Comparison of ENCODE assay signal across 9 cellular contexts in genomic region chr10:125057158-125058001, GRCh38.
DNase-seq lines count a peak whose midpoint lies in the region; ATAC-seq and TF ChIP-seq lines count a peak whose summit lies in the region.
"Had no signal": no experiment of that assay in that cellular context is flagged by ENCODE, and none has a peak within 500 bp of the region (broad histone marks: within the 10 kb centered on the region; RNA-seq: fewer than 3 reads in every experiment).

No MANE protein-coding gene starts in this region.

- H3K4me1 ChIP-seq in ectodermal cell (ENCODE audit: control insufficient read depth, insufficient read depth, low read length) (peaks cover 51% of the 10 kb centered on the region), upper lobe of left lung (peaks cover 78 to 86% (median 81%) of the 10 kb centered on the region in 4 donors)

- ATAC-seq in upper lobe of left lung (ENCODE audit: low FRiP score in 2 of 2): peak; percentile 70 to 84
- no peak for ATAC-seq in HG03280 (IDR thresholded peaks at IDR 0.05; ENCODE audit: unreplicated experiment)
- no peak for ATAC-seq in HG02884 (IDR thresholded peaks at IDR 0.05; ENCODE audit: unreplicated experiment)

- H3K27ac ChIP-seq in ectodermal cell (ENCODE audit: insufficient read depth, low read depth, low read length, poor library complexity, severe bottlenecking) (peak overlapping the region; percentile 92), upper lobe of left lung (peak overlapping the region; percentile 80 to 94 (median 88))

- 34 to 36% methylated on average over 20 of the region's 20 CpGs for WGBS in ectodermal cell, 2 experiments
- 15 to 18% methylated on average over 19 to 20 of the region's 20 CpGs for WGBS in upper lobe of left lung, 2 donors

- no peaks in the 10 kb centered on the region for H3K9me3 ChIP-seq in ectodermal cell (ENCODE audit: control insufficient read depth, low read length)
- no peaks in the 10 kb centered on the region for H3K9me3 ChIP-seq in upper lobe of left lung

- TF ChIP-seq EP300 in upper lobe of left lung (IDR thresholded peaks at IDR 0.05): peak in 2 of 4 donors; percentile 38 to 47

- peaks cover 72% of the 10 kb centered on the region for H3K4me1 Mint-ChIP-seq in mesothelial cell of epicardium

- TF ChIP-seq POLR2A in upper lobe of left lung (IDR thresholded peaks at IDR 0.05): no peak

- H3K27me3 Mint-ChIP-seq in mesothelial cell of epicardium (ENCODE audit: low read depth): no peaks in the 10 kb centered on the region

- DNase-seq in GM04503 (ENCODE audit: low read depth): peak; percentile 81
- peak; percentile 28 for DNase-seq in NCI-H82 treated with DMSO at 0.1 percent for 48 hours (lab: John Stamatoyannopoulos, UW; ENCODE audit: unreplicated experiment)
- DNase-seq in mesothelial cell of epicardium (ENCODE audit: low spot score in 2 of 2, unreplicated experiment in 2 of 2): no peak
- peak in 1 of 2 donors; percentile 44 for DNase-seq in upper lobe of left lung
- no peak for DNase-seq in COR-L47 (lab: John Stamatoyannopoulos, UW)

- no peak overlapping the region for H3K4me3 Mint-ChIP-seq in mesothelial cell of epicardium
- H3K4me3 Mint-ChIP-seq: memory B cell had no signal

- no peaks in the 10 kb centered on the region for H3K9me3 Mint-ChIP-seq in mesothelial cell of epicardium
- H3K9me3 Mint-ChIP-seq: memory B cell had no signal

- H3K4me3 ChIP-seq in ectodermal cell (ENCODE audit: insufficient read depth, low read depth, low read length) (no peak overlapping the region), upper lobe of left lung (no peak overlapping the region)

- H3K27ac Mint-ChIP-seq in mesothelial cell of epicardium: peak overlapping the region; percentile 99
- H3K27ac Mint-ChIP-seq: memory B cell had no signal

- TF ChIP-seq CTCF in mesothelial cell of epicardium (IDR thresholded peaks at IDR 0.05; ENCODE audit: unreplicated experiment) (no peak), upper lobe of left lung (IDR thresholded peaks at IDR 0.05) (no peak)

- H3K36me3 Mint-ChIP-seq in mesothelial cell of epicardium: peaks cover 23% of the 10 kb centered on the region
- H3K36me3 Mint-ChIP-seq: memory B cell had no signal

- H3K36me3 ChIP-seq in ectodermal cell (ENCODE audit: control insufficient read depth, insufficient read depth, low read length) (no peaks in the 10 kb centered on the region), upper lobe of left lung (peaks cover 0 to 1% (median 0%) of the 10 kb centered on the region in 4 donors)

- H3K27me3 ChIP-seq in ectodermal cell (ENCODE audit: control insufficient read depth, insufficient read depth, low read length, poor library complexity, severe bottlenecking) (no peaks in the 10 kb centered on the region), upper lobe of left lung (no peaks in the 10 kb centered on the region)

Comparison
In these comparisons a context has a peak if more than half of its experiments do, and no peak if none do; other contexts are left out.
1. DNase-seq: peak in GM04503 (single experiment) and NCI-H82 treated with DMSO at 0.1 percent for 48 hours (single experiment); none in mesothelial cell of epicardium (0 of 2) and COR-L47 (single experiment).
2. ATAC-seq: peak in upper lobe of left lung (2 of 2); none in HG03280 (single experiment) and HG02884 (single experiment).